Comparison of ENCODE assay signal across 12 cellular contexts in the genomic region with DNA sequence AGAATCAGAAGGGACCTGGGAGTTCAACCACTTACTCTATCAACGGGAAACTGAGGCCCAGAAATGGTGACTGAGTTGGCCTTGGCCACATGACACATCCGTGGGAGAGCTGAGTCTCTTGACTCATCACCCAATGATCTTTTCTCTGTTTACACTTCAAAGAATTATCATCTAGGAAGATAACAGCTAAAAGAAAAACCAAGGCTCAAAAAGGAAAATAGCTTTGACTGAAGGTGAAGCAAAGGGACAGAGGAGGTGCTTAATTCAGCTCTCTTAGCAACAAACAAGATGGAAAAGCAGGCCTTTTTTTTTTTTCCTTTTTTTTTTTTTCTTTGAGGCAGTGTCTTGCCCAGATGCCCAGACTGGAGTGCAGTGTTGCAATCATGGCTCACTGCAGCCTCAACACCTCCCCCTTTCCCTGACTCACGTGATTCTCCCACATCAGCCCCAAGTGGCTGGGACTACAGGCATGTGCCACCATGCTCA. TPM values are rescaled to one million over a fixed set of nuclear protein-coding genes. Genes with fewer than 3 reads are reported as not detected.
DNase-seq lines count a peak whose midpoint lies in the region; ATAC-seq and TF ChIP-seq lines count a peak whose summit lies in the region.
"Had no signal": no experiment of that assay in that cellular context is flagged by ENCODE, and none has a peak within 500 bp of the region (broad histone marks: within the 10 kb centered on the region; RNA-seq: fewer than 3 reads in every experiment).

No MANE protein-coding gene starts in this region.

- no peaks in the 10 kb centered on the region for H3K79me2 ChIP-seq in HCT116 (ENCODE audit: insufficient read depth, low read length)

- WGBS in psoas muscle, 3 donors = 34 to 62% (median 50%) methylated on average over 3 of the region's 3 CpGs

- no peak overlapping the region for H2AFZ ChIP-seq in HCT116 (ENCODE audit: low read depth, low read length, poor library complexity, severe bottlenecking)

- H3K27ac ChIP-seq in HCT116 (ENCODE audit: low read depth, low read length) = no peak overlapping the region
- H3K27ac ChIP-seq in RWPE1 = peak overlapping the region; percentile 38; the same call in 1 of the 2 replicates
- H3K27ac ChIP-seq in psoas muscle = peak overlapping the region; percentile 52
- H3K27ac ChIP-seq: neutrophil had no signal

- no peaks in the 10 kb centered on the region for H3K27me3 Mint-ChIP-seq in WTC11 (ENCODE audit: low read depth)

- no peaks in the 10 kb centered on the region for H3K9me2 ChIP-seq in HCT116 (ENCODE audit: insufficient read depth)

- DNase-seq in HCT116 (ENCODE audit: low read depth, low spot score) (no peak), RWPE1 (ENCODE audit: low spot score) (peak; percentile 21), fibroblast of mammary gland (ENCODE audit: low read depth) (peak; percentile 87), psoas muscle (peak; percentile 37 to 68), NCI-H446 (lab: John Stamatoyannopoulos, UW) (no peak), WTC11 (ENCODE audit: low spot score) (no peak), hippocampal formation (lab: John Stamatoyannopoulos, UW) (no peak), NCI-H526 (lab: John Stamatoyannopoulos, UW) (no peak)
- DNase-seq: activated naive CD4-positive, alpha-beta T cell treated with anti-CD3 and anti-CD28 coated beads, Interleukin-2, amount 50 U/mL, for 16 hours; NCI-H1436 treated with DMSO at 0.1 percent for 48 hours had no signal

- H3K27ac Mint-ChIP-seq in WTC11 = no peak overlapping the region
- H3K27ac Mint-ChIP-seq: T-helper 1 cell treated with Interleukin-12 subunit alpha and Interleukin-12 subunit beta and Interleukin-4 antibody, amounts not matched to agents 30 μg/mL and 1 μg/mL, for 36 hours had no signal

- no peak for ATAC-seq in HCT116
- peak; percentile 59 to 86 (median 76) for ATAC-seq in psoas muscle
- ATAC-seq in WTC11 = no peak

- H3K4me1 Mint-ChIP-seq in WTC11 = no peaks in the 10 kb centered on the region

- H3K9ac ChIP-seq in HCT116 (ENCODE audit: low read length) = no peak overlapping the region

- CTCF ChIA-PET in HCT116 (lab: Charles Lee) = interaction anchor here (1.6 to 1.8 kb wide), 2 partner anchors 13 to 17 kb away, joined by 6 to 14 read pairs; partner anchors contain the start of gene ERCC4
- CTCF ChIA-PET in RWPE1 (lab: Yijun Ruan, JAX) = interaction anchor here (0.6 kb wide), 1 partner anchor 20 kb away, joined by 3 read pairs; no protein-coding TSS in a partner anchor
- CTCF ChIA-PET in WTC11 (lab: Charles Lee) = interaction anchor here (0.6 to 2.3 kb wide), 7 partner anchors 16 to 452 kb away, joined by 4 to 11 read pairs (median 5); partner anchors contain the start of gene ERCC4

- H3K9me3 ChIP-seq in HCT116 (ENCODE audit: control insufficient read depth in 1 of 2, insufficient read depth in 1 of 2, low read depth in 1 of 2, low read length in 2 of 2) (no peaks in the 10 kb centered on the region), psoas muscle (no peaks in the 10 kb centered on the region)
- H3K9me3 ChIP-seq: neutrophil had no signal

- TF ChIP-seq CTCF in HCT116 (IDR thresholded peaks at IDR 0.05 in 2 of 3, conservative IDR thresholded peaks at IDR 0.05 in 1 of 3; ENCODE audit: borderline replicate concordance in 1 of 3, insufficient read depth in 1 of 3, low read depth in 2 of 3, low read length in 2 of 3) = no peak
- TF ChIP-seq CTCF in RWPE1 (conservative IDR thresholded peaks at IDR 0.05; ENCODE audit: low read depth) = no peak
- TF ChIP-seq CTCF in fibroblast of mammary gland (conservative IDR thresholded peaks at IDR 0.05; ENCODE audit: control insufficient read depth, insufficient read depth, low read depth, low read length) = no peak
- no peak for TF ChIP-seq CTCF in psoas muscle (IDR thresholded peaks at IDR 0.05)
- TF ChIP-seq CTCF in WTC11 (IDR thresholded peaks at IDR 0.05) = no peak

- no peaks in the 10 kb centered on the region for H4K20me1 ChIP-seq in HCT116 (ENCODE audit: insufficient read depth)

- TF ChIP-seq POLR2A in HCT116 (IDR thresholded peaks at IDR 0.05; ENCODE audit: borderline replicate concordance, extremely low read depth, insufficient read depth, insufficient read length) = no peak

- H3K4me3 Mint-ChIP-seq in WTC11 = no peak overlapping the region
- H3K4me3 Mint-ChIP-seq: T-helper 1 cell treated with Interleukin-12 subunit alpha and Interleukin-12 subunit beta and Interleukin-4 antibody, amounts not matched to agents 30 μg/mL and 1 μg/mL, for 36 hours had no signal

- H3K4me3 ChIP-seq in HCT116 (replicated peaks in 1 of 2; ENCODE audit: low read depth in 1 of 2, low read length in 2 of 2) = no peak overlapping the region
- H3K4me3 ChIP-seq in fibroblast of mammary gland (ENCODE audit: control insufficient read depth, low read depth, low read length) = no peak overlapping the region
- no peak overlapping the region for H3K4me3 ChIP-seq in psoas muscle

- RAD21 ChIA-PET in HCT116 (lab: Charles Lee; ENCODE audit: low non-redundant PET in 1 of 2, low total read pairs in 2 of 2, uncharacterized antibody in 2 of 2, unreplicated experiment in 2 of 2) = no interaction called here

- H3K4me2 ChIP-seq in HCT116 (ENCODE audit: low read length) = 0 out of 2 replicates have a peak overlapping the region, but pooled peaks have one; percentile 27

- POLR2A ChIA-PET in HCT116 (lab: Charles Lee) (no interaction called here), RWPE1 (lab: Yijun Ruan, JAX; ENCODE audit: low non-redundant PET) (interaction anchor here (1.0 kb wide), 1 partner anchor 17 kb away, joined by 5 read pairs; the partner anchor contains the start of gene ERCC4), WTC11 (lab: Charles Lee) (no interaction called here)

- peaks cover 6% of the 10 kb centered on the region; the same call in 1 of the 2 replicates for H3K9me3 Mint-ChIP-seq in WTC11
- H3K9me3 Mint-ChIP-seq: T-helper 1 cell treated with Interleukin-12 subunit alpha and Interleukin-12 subunit beta and Interleukin-4 antibody, amounts not matched to agents 30 μg/mL and 1 μg/mL, for 36 hours had no signal

- H3K36me3 ChIP-seq in HCT116 (ENCODE audit: control insufficient read depth in 1 of 2, insufficient read depth in 2 of 2, low read length in 2 of 2) (peaks cover 0 to 14% of the 10 kb centered on the region in 2 experiments; a peak in 1 of 4 replicates), psoas muscle (ENCODE audit: insufficient read depth in 1 of 2, low read depth in 1 of 2) (peaks cover 0 to 47% of the 10 kb centered on the region in 2 donors)

- H3K27me3 ChIP-seq in HCT116 (ENCODE audit: insufficient read depth, low read length) = no peaks in the 10 kb centered on the region
- no peaks in the 10 kb centered on the region for H3K27me3 ChIP-seq in psoas muscle (ENCODE audit: insufficient read depth in 3 of 3, low read length in 2 of 3)
- H3K27me3 ChIP-seq: neutrophil had no signal

- H3K4me1 ChIP-seq in HCT116 (ENCODE audit: control insufficient read depth in 1 of 2, insufficient read depth in 2 of 2, low read length in 2 of 2) = peaks cover 0 to 6% of the 10 kb centered on the region in 2 experiments; a peak in 3 of 4 replicates
- H3K4me1 ChIP-seq in psoas muscle = peaks cover 42% of the 10 kb centered on the region

- TF ChIP-seq RAD21 in HCT116 (IDR thresholded peaks at IDR 0.05; ENCODE audit: low read depth) = no peak

- peaks cover 48% of the 10 kb centered on the region for H3K36me3 Mint-ChIP-seq in WTC11

- intact Hi-C loops in HCT116 (cut with micrococcal nuclease) (no loop called here), psoas muscle (cut with DNase I) (no loop called here)

- BruUV-seq in HCT116 (replicated peaks; lab: Mats Ljungman, UMichigan) = no TSS peak

TF ChIP-seq in HCT116, 20 proteins besides CTCF, POLR2A, EP300 and RAD21 (continues in another document):
- TF ChIP-seq CBX3 (IDR thresholded peaks at IDR 0.05; ENCODE audit: low read depth) (no peak), FOSL1 (IDR thresholded peaks at IDR 0.05; ENCODE audit: low read depth) (no peak)
- TF ChIP-seq, protein P1, sequence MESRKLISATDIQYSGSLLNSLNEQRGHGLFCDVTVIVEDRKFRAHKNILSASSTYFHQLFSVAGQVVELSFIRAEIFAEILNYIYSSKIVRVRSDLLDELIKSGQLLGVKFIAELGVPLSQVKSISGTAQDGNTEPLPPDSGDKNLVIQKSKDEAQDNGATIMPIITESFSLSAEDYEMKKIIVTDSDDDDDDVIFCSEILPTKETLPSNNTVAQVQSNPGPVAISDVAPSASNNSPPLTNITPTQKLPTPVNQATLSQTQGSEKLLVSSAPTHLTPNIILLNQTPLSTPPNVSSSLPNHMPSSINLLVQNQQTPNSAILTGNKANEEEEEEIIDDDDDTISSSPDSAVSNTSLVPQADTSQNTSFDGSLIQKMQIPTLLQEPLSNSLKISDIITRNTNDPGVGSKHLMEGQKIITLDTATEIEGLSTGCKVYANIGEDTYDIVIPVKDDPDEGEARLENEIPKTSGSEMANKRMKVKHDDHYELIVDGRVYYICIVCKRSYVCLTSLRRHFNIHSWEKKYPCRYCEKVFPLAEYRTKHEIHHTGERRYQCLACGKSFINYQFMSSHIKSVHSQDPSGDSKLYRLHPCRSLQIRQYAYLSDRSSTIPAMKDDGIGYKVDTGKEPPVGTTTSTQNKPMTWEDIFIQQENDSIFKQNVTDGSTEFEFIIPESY (IDR thresholded peaks at IDR 0.05; ENCODE audit: extremely low read depth, insufficient replicate concordance, low read length) = no peak

TF ChIP-seq in WTC11, 78 proteins besides CTCF, POLR2A, EP300 and RAD21 (continues in another document):
- TF ChIP-seq, protein P2, sequence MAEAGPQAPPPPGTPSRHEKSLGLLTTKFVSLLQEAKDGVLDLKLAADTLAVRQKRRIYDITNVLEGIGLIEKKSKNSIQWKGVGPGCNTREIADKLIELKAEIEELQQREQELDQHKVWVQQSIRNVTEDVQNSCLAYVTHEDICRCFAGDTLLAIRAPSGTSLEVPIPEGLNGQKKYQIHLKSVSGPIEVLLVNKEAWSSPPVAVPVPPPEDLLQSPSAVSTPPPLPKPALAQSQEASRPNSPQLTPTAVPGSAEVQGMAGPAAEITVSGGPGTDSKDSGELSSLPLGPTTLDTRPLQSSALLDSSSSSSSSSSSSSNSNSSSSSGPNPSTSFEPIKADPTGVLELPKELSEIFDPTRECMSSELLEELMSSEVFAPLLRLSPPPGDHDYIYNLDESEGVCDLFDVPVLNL (CRISPR knock-in tag; IDR thresholded peaks at IDR 0.05; ENCODE audit: borderline replicate concordance, low read depth) = no peak
- TF ChIP-seq CREB1 (CRISPR knock-in tag; IDR thresholded peaks at IDR 0.05) = no peak

RNA-seq across cellular contexts. Expression of gene ERCC4, which starts 16.7 kb away (rescaled TPM):
- total RNA-seq in HCT116 (2021; ENCODE audit: unreplicated experiment) (10.4 TPM), psoas muscle (10 to 100 TPM in 1 of 4 donors, 1 to 10 TPM in 3; 6.8 to 10.8 (median 8.8) TPM), WTC11 (2021) (12.1 to 15.7 TPM (median 13.4 TPM) in 3 replicates)
- polyA plus RNA-seq in HCT116 (2012) = 1.7 and 2.3 TPM in 2 replicates
- polyA plus RNA-seq in psoas muscle = 1 to 10 TPM; 2.4 to 8.7 (median 2.5) TPM

Comparison
In these comparisons a context has a peak if more than half of its experiments do, and no peak if none do; other contexts are left out.
1. ATAC-seq: peak in psoas muscle (4 of 4); none in HCT116 (single experiment) and WTC11 (single experiment).
2. DNase-seq: peak in RWPE1 (single experiment), fibroblast of mammary gland (single experiment) and psoas muscle (2 of 2); none in HCT116 (single experiment), NCI-H446 (0 of 2), WTC11 (single experiment), hippocampal formation (0 of 2) and NCI-H526 (0 of 2).